Comparison of ENCODE assay signal across 8 cellular contexts in genomic region chr5:74576941-74577456, GRCh38.
A peak's percentile ranks its signal among the peaks of the same experiment; 100 is the strongest.
DNase-seq lines count a peak whose midpoint lies in the region; ATAC-seq and TF ChIP-seq lines count a peak whose summit lies in the region.

No MANE protein-coding gene starts in this region.

- no peak overlapping the region for H2AK5ac ChIP-seq in IMR-90 (ENCODE audit: low read depth, low read length)

- H3K14ac ChIP-seq in IMR-90 (replicated peaks; ENCODE audit: low read depth, low read length): no peak overlapping the region

- dilution Hi-C loops in IMR-90 (cut with HindIII; ENCODE audit: low sequenced_read_pairs, unreplicated experiment): no loop called here

- H3K4me3 Mint-ChIP-seq in naive B cell: peak overlapping the region in 5 of 8 donors; percentile 0 to 63 (median 46)

- no peak overlapping the region for H2BK15ac ChIP-seq in IMR-90 (ENCODE audit: low read depth, low read length)

- TF ChIP-seq CTCF in DND-41 (IDR thresholded peaks at IDR 0.05; ENCODE audit: borderline replicate concordance, extremely low read depth, low read length, poor library complexity, severe bottlenecking) (no peak), IMR-90 (conservative IDR thresholded peaks at IDR 0.05; ENCODE audit: low read depth, low read length) (no peak), choroid plexus epithelial cell (conservative IDR thresholded peaks at IDR 0.05; ENCODE audit: low read depth, low read length) (no peak)

- H3K4me2 ChIP-seq in DND-41 (ENCODE audit: insufficient read depth, low read length) (no peak overlapping the region), IMR-90 (ENCODE audit: low read depth, low read length) (no peak overlapping the region; the same call in 1 of the 2 replicates)

- no peak overlapping the region for H4K91ac ChIP-seq in IMR-90 (ENCODE audit: insufficient read depth, low read depth, low read length)

- H2BK20ac ChIP-seq in IMR-90 (ENCODE audit: low read depth, low read length): no peak overlapping the region

- no peak overlapping the region for H3K23ac ChIP-seq in IMR-90 (ENCODE audit: low read depth, low read length)

- no peak overlapping the region for H3K27ac ChIP-seq in DND-41 (ENCODE audit: low read length)
- H3K27ac ChIP-seq in IMR-90 (ENCODE audit: insufficient read depth, low read length): no peak overlapping the region

- H3K18ac ChIP-seq in IMR-90 (ENCODE audit: low read depth, low read length): no peak overlapping the region

- H3K36me3 Mint-ChIP-seq in naive B cell: no peaks in the 10 kb centered on the region

- POLR2A ChIA-PET in IMR-90 (lab: Charles Lee; ENCODE audit: unreplicated experiment): no interaction called here

- H3K79me2 ChIP-seq in DND-41 (ENCODE audit: insufficient read depth, low read length): no peaks in the 10 kb centered on the region

- no TSS peak for BruUV-seq in IMR-90 (replicated peaks; lab: Mats Ljungman, UMichigan)

- no peaks in the 10 kb centered on the region for H4K20me1 ChIP-seq in DND-41 (ENCODE audit: insufficient read depth, low read length)
- no peaks in the 10 kb centered on the region for H4K20me1 ChIP-seq in IMR-90 (ENCODE audit: insufficient read depth, low read length)

- no peak overlapping the region for H4K5ac ChIP-seq in IMR-90 (ENCODE audit: low read depth, low read length)

- H2AK9ac ChIP-seq in IMR-90 (replicated peaks; ENCODE audit: low read depth, low read length, poor library complexity): no peak overlapping the region

- peaks cover 5% of the 10 kb centered on the region; the same call in 1 of the 2 replicates for H3K9me1 ChIP-seq in IMR-90 (ENCODE audit: insufficient read depth, low read length)

- no peaks in the 10 kb centered on the region for H3K9me3 Mint-ChIP-seq in naive B cell

- H3K79me1 ChIP-seq in IMR-90 (ENCODE audit: low read depth in 1 of 2, low read length in 2 of 2): no peaks in the 10 kb centered on the region

- no peak overlapping the region for H2AFZ ChIP-seq in DND-41 (ENCODE audit: low read depth, low read length)
- peak overlapping the region; percentile 53 for H2AFZ ChIP-seq in IMR-90 (replicated peaks; ENCODE audit: low read length, poor library complexity)

- TF ChIP-seq RAD21 in IMR-90 (IDR thresholded peaks at IDR 0.05; ENCODE audit: low read length): no peak

- ATAC-seq in DND-41 (ENCODE audit: insufficient read depth, low read depth): peak; percentile 55; the same call in 1 of the 3 replicates
- peak; percentile 44 for ATAC-seq in GM19468 (IDR thresholded peaks at IDR 0.05; ENCODE audit: extremely low read depth, unreplicated experiment)
- peak; percentile 66 for ATAC-seq in IMR-90 (ENCODE audit: low read depth)
- ATAC-seq in naive B cell (ENCODE audit: low read depth in 2 of 2): peak; percentile 52 to 67
- ATAC-seq in GM18519 (IDR thresholded peaks at IDR 0.05; ENCODE audit: low FRiP score, unreplicated experiment): no peak

- H3K27me3 Mint-ChIP-seq in naive B cell: peaks cover 0 to 14% (median 0%) of the 10 kb centered on the region in 3 donors

- peaks cover 5 to 11% (median 7%) of the 10 kb centered on the region in 3 donors for H3K4me1 Mint-ChIP-seq in naive B cell

- no peak overlapping the region for H2BK5ac ChIP-seq in IMR-90 (ENCODE audit: low read depth, low read length, poor library complexity, severe bottlenecking)

- no peak overlapping the region for H3K4me3 ChIP-seq in DND-41 (ENCODE audit: low read depth in 1 of 2, low read length in 2 of 2)
- H3K4me3 ChIP-seq in IMR-90 (ENCODE audit: insufficient read depth, low read depth, low read length): no peak overlapping the region
- H3K4me3 ChIP-seq in choroid plexus epithelial cell (ENCODE audit: low read depth, low read length): no peak overlapping the region

- H3K27me3 ChIP-seq in DND-41 (ENCODE audit: insufficient read depth, low read length, poor library complexity) (no peaks in the 10 kb centered on the region), IMR-90 (ENCODE audit: control insufficient read depth, insufficient read depth, low read length) (no peaks in the 10 kb centered on the region; the same call in 1 of the 2 replicates)

- H3K4me1 ChIP-seq in DND-41 (ENCODE audit: insufficient read depth, low read length): no peaks in the 10 kb centered on the region
- peaks cover 4% of the 10 kb centered on the region for H3K4me1 ChIP-seq in IMR-90 (ENCODE audit: control insufficient read depth, insufficient read depth, low read length)

- H3K9ac ChIP-seq in DND-41 (ENCODE audit: low read depth, low read length): no peak overlapping the region
- no peak overlapping the region for H3K9ac ChIP-seq in IMR-90 (ENCODE audit: low read depth, low read length)

- in situ Hi-C loops in IMR-90 (cut with MboI; ENCODE audit: low sequenced_read_pairs): no loop called here

- no peak overlapping the region for H3K56ac ChIP-seq in IMR-90 (ENCODE audit: extremely low read depth, insufficient read depth, low read length)

- H3K36me3 ChIP-seq in DND-41 (ENCODE audit: insufficient read depth, low read length) (no peaks in the 10 kb centered on the region), IMR-90 (ENCODE audit: control insufficient read depth, insufficient read depth, low read length) (no peaks in the 10 kb centered on the region)

- CTCF ChIA-PET in IMR-90 (lab: Yijun Ruan, JAX): interaction anchor here (0.6 to 0.7 kb wide), 2 partner anchors 10 to 36 kb away, joined by 3 to 4 read pairs; no protein-coding TSS in a partner anchor

- TF ChIP-seq POLR2A in IMR-90 (IDR thresholded peaks at IDR 0.05; ENCODE audit: low read depth, low read length): no peak

- no CpG with 5 or more reads among the region's 6 CpGs for WGBS in IMR-90 (ENCODE audit: extremely low coverage in 2 of 2, insufficient read length in 1 of 2), 2 experiments

- no peak overlapping the region for H3K4ac ChIP-seq in IMR-90 (ENCODE audit: low read depth, low read length)

- no peaks in the 10 kb centered on the region for H3K9me3 ChIP-seq in DND-41 (ENCODE audit: insufficient read depth, low read length, severe bottlenecking)
- H3K9me3 ChIP-seq in IMR-90 (ENCODE audit: control insufficient read depth, insufficient read depth, low read length): no peaks in the 10 kb centered on the region

- peak overlapping the region in 3 of 6 donors; percentile 16 to 76 (median 60) for H3K27ac Mint-ChIP-seq in naive B cell

- 0 out of 2 replicates have a peak overlapping the region, but pooled peaks have one; percentile 1 for H2BK120ac ChIP-seq in IMR-90 (ENCODE audit: low read depth, low read length)

- DNase-seq in DND-41: no peak
- DNase-seq in IMR-90: peak; percentile 58
- DNase-seq in choroid plexus epithelial cell (ENCODE audit: low read depth): peak; percentile 81
- no peak for DNase-seq in naive B cell
- DNase-seq in NCI-H1092 (lab: John Stamatoyannopoulos, UW): no peak
- DNase-seq in epidermal melanocyte (ENCODE audit: insufficient read length, low spot score): no peak

- H4K8ac ChIP-seq in IMR-90 (ENCODE audit: low read depth in 2 of 2, low read length in 2 of 2): no peak overlapping the region

- intact Hi-C loops in IMR-90 (cut with micrococcal nuclease): no loop called here

TF ChIP-seq in IMR-90, 13 proteins besides CTCF, POLR2A, EP300 and RAD21:
- no peak for TF ChIP-seq RCOR1 (IDR thresholded peaks at IDR 0.05; ENCODE audit: insufficient replicate concordance, low read length)
- no peak for TF ChIP-seq CEBPB (IDR thresholded peaks at IDR 0.05; ENCODE audit: low read depth, low read length)
- TF ChIP-seq BHLHE40 (IDR thresholded peaks at IDR 0.05; ENCODE audit: low read depth, low read length): no peak
- no peak for TF ChIP-seq RFX5 (IDR thresholded peaks at IDR 0.05; ENCODE audit: low read depth, low read length)
- TF ChIP-seq USF2 (IDR thresholded peaks at IDR 0.05; ENCODE audit: low read depth, low read length): no peak
- TF ChIP-seq MXI1 (IDR thresholded peaks at IDR 0.05; ENCODE audit: borderline replicate concordance, low read depth, low read length): no peak
- no peak for TF ChIP-seq SMC3 (IDR thresholded peaks at IDR 0.05; ENCODE audit: low read depth, low read length)
- no peak for TF ChIP-seq FOS (IDR thresholded peaks at IDR 0.05; ENCODE audit: low read depth, low read length)
- no peak for TF ChIP-seq NFE2L2 (IDR thresholded peaks at IDR 0.05; ENCODE audit: low read depth, low read length)
- no peak for TF ChIP-seq MAFK (IDR thresholded peaks at IDR 0.05; ENCODE audit: low read depth, low read length)
- TF ChIP-seq ELK1 (IDR thresholded peaks at IDR 0.05; ENCODE audit: borderline replicate concordance, low read depth, low read length): no peak
- no peak for TF ChIP-seq CHD1 (IDR thresholded peaks at IDR 0.05; ENCODE audit: low read depth, low read length)
- no peak for TF ChIP-seq MAZ (IDR thresholded peaks at IDR 0.05; ENCODE audit: borderline replicate concordance, low read depth, low read length)

Comparison
In these comparisons a context has a peak if more than half of its experiments do, and no peak if none do; other contexts are left out.
1. DNase-seq: peak in IMR-90 (single experiment) and choroid plexus epithelial cell (single experiment); none in DND-41 (single experiment), naive B cell (single experiment), NCI-H1092 (single experiment) and epidermal melanocyte (single experiment).